Comparison of ENCODE assay signal across 17 cellular contexts in the genomic region with DNA sequence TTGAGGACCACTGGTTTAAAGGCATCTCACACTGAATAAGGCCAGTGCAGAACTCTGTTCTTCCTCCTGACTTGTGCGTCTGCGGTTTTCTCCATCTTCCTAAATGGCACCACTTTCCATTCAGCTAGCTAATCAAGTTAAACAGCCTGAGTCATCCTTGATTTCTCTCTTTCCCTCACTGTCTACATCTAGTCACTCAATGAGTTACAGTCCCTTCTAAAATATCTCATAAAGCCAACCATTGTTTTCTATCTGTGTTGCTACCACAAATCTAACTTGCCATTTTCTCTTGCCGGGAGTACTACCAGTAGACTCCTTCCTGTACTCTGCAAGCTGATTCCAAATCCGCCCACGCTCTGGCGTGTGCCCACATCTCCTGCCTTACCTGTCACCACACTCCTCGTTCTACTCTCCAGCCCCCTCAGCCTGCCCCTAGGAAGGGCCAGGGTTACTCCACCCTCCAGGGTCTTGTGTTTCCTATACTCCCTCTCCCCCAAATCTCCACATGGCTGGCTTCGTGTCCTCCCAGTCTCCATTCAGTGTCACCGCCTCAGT.
DNase-seq lines count a peak whose midpoint lies in the region; ATAC-seq and TF ChIP-seq lines count a peak whose summit lies in the region.
"Had no signal": no experiment of that assay in that cellular context is flagged by ENCODE, and none has a peak within 500 bp of the region (broad histone marks: within the 10 kb centered on the region; RNA-seq: fewer than 3 reads in every experiment).

No MANE protein-coding gene starts in this region.

- H4K20me1 ChIP-seq in GM23338 (replicated peaks; ENCODE audit: insufficient read depth): no peaks in the 10 kb centered on the region
- no peaks in the 10 kb centered on the region for H4K20me1 ChIP-seq in neural progenitor cell (ENCODE audit: low read depth)

- no peaks in the 10 kb centered on the region for H3K9me3 ChIP-seq in neural progenitor cell (ENCODE audit: low read depth)
- H3K9me3 ChIP-seq: MG63 had no signal

- DNase-seq in GM23338 (ENCODE audit: low spot score): no peak
- peak; percentile 42 for DNase-seq in SK-MEL-5 (ENCODE audit: low read depth, low spot score)
- DNase-seq in globus pallidus (ENCODE audit: low spot score): peak; percentile 16
- no peak for DNase-seq in stimulated activated naive B cell treated with anti-CD40 and anti-IgM and Interleukin-4, amounts not matched to agents 10 μg/mL and 1 μg/mL and 100 μg/mL, for 72 hours
- no peak for DNase-seq in mucosa of gallbladder (ENCODE audit: low spot score)
- DNase-seq in neural progenitor cell (ENCODE audit: low spot score): no peak
- DNase-seq: CD4-positive, alpha-beta T cell; DMS79; MG63; NCI-H1092 treated with DMSO at 0.1 percent for 48 hours; NCI-H1694; NCI-H446; NCI-H748 treated with DMSO at 0.1 percent for 48 hours; SHP77 had no signal

- H3K36me3 Mint-ChIP-seq in GM23338 (ENCODE audit: low read depth) (no peaks in the 10 kb centered on the region), neural progenitor cell (no peaks in the 10 kb centered on the region)
- peaks cover 28 to 50% of the 10 kb centered on the region in 2 donors for H3K36me3 Mint-ChIP-seq in stimulated activated naive B cell treated with anti-CD40 and anti-IgM and Interleukin-4, amounts not matched to agents 10 μg/mL and 1 μg/mL and 100 μg/mL, for 72 hours

- H3K27me3 ChIP-seq in GM23338 (ENCODE audit: insufficient read depth) (no peaks in the 10 kb centered on the region), neural progenitor cell (no peaks in the 10 kb centered on the region)
- H3K27me3 ChIP-seq: MG63 had no signal

- no peak overlapping the region for H3K4me2 ChIP-seq in GM23338
- no peak overlapping the region for H3K4me2 ChIP-seq in neural progenitor cell
- H3K4me2 ChIP-seq: KMS-11 had no signal

- TF ChIP-seq CTCF in GM23338 (conservative IDR thresholded peaks at IDR 0.05; ENCODE audit: low read depth in 2 of 2): no peak
- TF ChIP-seq CTCF in neural progenitor cell (IDR thresholded peaks at IDR 0.05): no peak

- H3K4me1 ChIP-seq in GM23338 (ENCODE audit: insufficient read depth) (no peaks in the 10 kb centered on the region), neural progenitor cell (no peaks in the 10 kb centered on the region)

- H3K4me3 Mint-ChIP-seq in GM23338 (no peak overlapping the region), neural progenitor cell (no peak overlapping the region)
- H3K4me3 Mint-ChIP-seq in stimulated activated naive B cell treated with anti-CD40 and anti-IgM and Interleukin-4, amounts not matched to agents 10 μg/mL and 1 μg/mL and 100 μg/mL, for 72 hours: no peak overlapping the region
- H3K4me3 Mint-ChIP-seq: B cell; CD4-positive, alpha-beta T cell had no signal

- in situ Hi-C loops in SK-MEL-5 (cut with HindIII; ENCODE audit: low pct_unique_long_range_greater_than_20kb, low sequenced_read_pairs): no loop called here

- H3K27ac ChIP-seq in GM23338 (ENCODE audit: low read depth) (no peak overlapping the region), neural progenitor cell (no peak overlapping the region)
- H3K27ac ChIP-seq: KMS-11 had no signal

- H2AFZ ChIP-seq in GM23338 (no peak overlapping the region), neural progenitor cell (replicated peaks) (no peak overlapping the region)

- H3F3A ChIP-seq in GM23338 (replicated peaks; ENCODE audit: low read depth): no peaks in the 10 kb centered on the region
- H3F3A ChIP-seq in neural progenitor cell (ENCODE audit: low read depth): no peaks in the 10 kb centered on the region

- H3K27ac Mint-ChIP-seq in GM23338 (0 out of 2 replicates have a peak overlapping the region, but pooled peaks have one; percentile 2), neural progenitor cell (no peak overlapping the region)
- peak overlapping the region; percentile 66 for H3K27ac Mint-ChIP-seq in stimulated activated naive B cell treated with anti-CD40 and anti-IgM and Interleukin-4, amounts not matched to agents 10 μg/mL and 1 μg/mL and 100 μg/mL, for 72 hours
- H3K27ac Mint-ChIP-seq: B cell; CD4-positive, alpha-beta T cell had no signal

- H3K79me2 ChIP-seq in GM23338 (replicated peaks; ENCODE audit: insufficient read depth) (no peaks in the 10 kb centered on the region), neural progenitor cell (ENCODE audit: low read depth) (no peaks in the 10 kb centered on the region)

- H3K9me3 Mint-ChIP-seq in GM23338 (no peaks in the 10 kb centered on the region), neural progenitor cell (no peaks in the 10 kb centered on the region)
- no peaks in the 10 kb centered on the region for H3K9me3 Mint-ChIP-seq in stimulated activated naive B cell treated with anti-CD40 and anti-IgM and Interleukin-4, amounts not matched to agents 10 μg/mL and 1 μg/mL and 100 μg/mL, for 72 hours
- H3K9me3 Mint-ChIP-seq: CD4-positive, alpha-beta T cell had no signal

- ATAC-seq in GM23338 (no peak), HG03520 (IDR thresholded peaks at IDR 0.05; ENCODE audit: unreplicated experiment) (no peak)
- ATAC-seq in stimulated activated naive B cell treated with anti-CD40 and anti-IgM and Interleukin-4, amounts not matched to agents 10 μg/mL and 1 μg/mL and 100 μg/mL, for 72 hours (replicated peaks): no peak

- H3K9me2 ChIP-seq in GM23338 (ENCODE audit: insufficient read depth): no peaks in the 10 kb centered on the region

- no peak overlapping the region for H3K9ac ChIP-seq in neural progenitor cell
- H3K9ac ChIP-seq: KMS-11 had no signal

- H3K36me3 ChIP-seq in GM23338 (ENCODE audit: insufficient read depth) (no peaks in the 10 kb centered on the region), neural progenitor cell (no peaks in the 10 kb centered on the region)
- H3K36me3 ChIP-seq: MG63 had no signal

- peaks cover 2% of the 10 kb centered on the region for H3K27me3 Mint-ChIP-seq in GM23338 (ENCODE audit: insufficient read depth, low read depth, poor library complexity)
- no peaks in the 10 kb centered on the region for H3K27me3 Mint-ChIP-seq in stimulated activated naive B cell treated with anti-CD40 and anti-IgM and Interleukin-4, amounts not matched to agents 10 μg/mL and 1 μg/mL and 100 μg/mL, for 72 hours
- H3K27me3 Mint-ChIP-seq in neural progenitor cell (ENCODE audit: insufficient read depth, low read depth): no peaks in the 10 kb centered on the region
- H3K27me3 Mint-ChIP-seq: B cell; CD4-positive, alpha-beta T cell had no signal

- no peaks in the 10 kb centered on the region for H3K4me1 Mint-ChIP-seq in GM23338
- H3K4me1 Mint-ChIP-seq in stimulated activated naive B cell treated with anti-CD40 and anti-IgM and Interleukin-4, amounts not matched to agents 10 μg/mL and 1 μg/mL and 100 μg/mL, for 72 hours: peaks cover 14 to 19% of the 10 kb centered on the region in 2 donors
- no peaks in the 10 kb centered on the region for H3K4me1 Mint-ChIP-seq in neural progenitor cell

- H3K4me3 ChIP-seq in GM23338 (no peak overlapping the region), neural progenitor cell (no peak overlapping the region)
- H3K4me3 ChIP-seq: MG63 had no signal

Comparison
In these comparisons a context has a peak if more than half of its experiments do, and no peak if none do; other contexts are left out.
1. DNase-seq: peak in SK-MEL-5 (single experiment) and globus pallidus (single experiment); none in GM23338 (single experiment), stimulated activated naive B cell treated with anti-CD40 and anti-IgM and Interleukin-4, amounts not matched to agents 10 μg/mL and 1 μg/mL and 100 μg/mL, for 72 hours (single experiment), mucosa of gallbladder (single experiment) and neural progenitor cell (single experiment).